Comparison of ENCODE assay signal across 8 cellular contexts in genomic region chr22:42614312-42615091, GRCh38. TPM values are rescaled to one million over a fixed set of nuclear protein-coding genes. Genes with fewer than 3 reads are reported as not detected.
A peak's percentile ranks its signal among the peaks of the same experiment; 100 is the strongest.
DNase-seq lines count a peak whose midpoint lies in the region; ATAC-seq, FAIRE-seq and TF ChIP-seq lines count a peak whose summit lies in the region.

A gene with protein sequence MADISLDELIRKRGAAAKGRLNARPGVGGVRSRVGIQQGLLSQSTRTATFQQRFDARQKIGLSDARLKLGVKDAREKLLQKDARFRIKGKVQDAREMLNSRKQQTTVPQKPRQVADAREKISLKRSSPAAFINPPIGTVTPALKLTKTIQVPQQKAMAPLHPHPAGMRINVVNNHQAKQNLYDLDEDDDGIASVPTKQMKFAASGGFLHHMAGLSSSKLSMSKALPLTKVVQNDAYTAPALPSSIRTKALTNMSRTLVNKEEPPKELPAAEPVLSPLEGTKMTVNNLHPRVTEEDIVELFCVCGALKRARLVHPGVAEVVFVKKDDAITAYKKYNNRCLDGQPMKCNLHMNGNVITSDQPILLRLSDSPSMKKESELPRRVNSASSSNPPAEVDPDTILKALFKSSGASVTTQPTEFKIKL (minus strand): TSS chr22:42614883. CDS start chr22:42614857, 26 bp downstream.

- peak within 1 kb of the TSS; percentile 80 for H3K4me2 ChIP-seq in H9 (ENCODE audit: insufficient read depth, insufficient read length, low read length)

- TF ChIP-seq CTCF in H9 (conservative IDR thresholded peaks at IDR 0.05) = no peak; the same call in 2 of the 3 replicates
- TF ChIP-seq CTCF in fibroblast of the aortic adventitia (IDR thresholded peaks at IDR 0.05; ENCODE audit: insufficient read depth, low read length) = no peak
- TF ChIP-seq CTCF in nephron progenitor cell (IDR thresholded peaks at IDR 0.05) = no peak

- H2AFZ ChIP-seq in H9 (ENCODE audit: low read length) = no peak within 1 kb of the TSS

- peak; percentile 78 for ATAC-seq in stimulated activated naive CD8-positive, alpha-beta T cell treated with anti-CD3 and anti-CD28 coated beads, Interleukin-15, amount 100 ng/mL, for 72 hours

- whole genome bisulfite sequencing in H9 (ENCODE audit: extremely low coverage, insufficient read length, low lambda C conversion rate) = no CpG with 5 or more reads among the region's 85 CpGs

- H2BK120ac ChIP-seq in H9 (ENCODE audit: low read depth, low read length, poor library complexity, severe bottlenecking) = no peak within 1 kb of the TSS

- H3K79me1 ChIP-seq in H9 (ENCODE audit: insufficient read depth, low read depth, low read length, poor library complexity, severe bottlenecking) = peaks cover 13% of the 10 kb centered on the region

- peaks cover 3% of the 10 kb centered on the region; the same call in 1 of the 2 replicates for H3K4me1 ChIP-seq in H9 (ENCODE audit: insufficient read depth, low read length)

- no peak within 1 kb of the TSS; the same call in 1 of the 2 replicates for H3K4ac ChIP-seq in H9 (ENCODE audit: low read depth, low read length)

- H3K9me3 Mint-ChIP-seq in H9 (no peaks in the 10 kb centered on the region; a peak in 1 of 5 replicates), nephron progenitor cell (peaks cover 3% of the 10 kb centered on the region)
- no peaks in the 10 kb centered on the region for H3K9me3 Mint-ChIP-seq in stimulated activated naive CD8-positive, alpha-beta T cell treated with anti-CD3 and anti-CD28 coated beads, Interleukin-15, amount 100 ng/mL, for 72 hours

- H3K27ac Mint-ChIP-seq in H9 = peak within 1 kb of the TSS; percentile 100
- peak within 1 kb of the TSS; percentile 100 for H3K27ac Mint-ChIP-seq in nephron progenitor cell
- peak within 1 kb of the TSS; percentile 100 for H3K27ac Mint-ChIP-seq in stimulated activated naive CD8-positive, alpha-beta T cell treated with anti-CD3 and anti-CD28 coated beads, Interleukin-15, amount 100 ng/mL, for 72 hours

- H3K27me3 ChIP-seq in H9 (ENCODE audit: insufficient read depth, low read length) = no peaks in the 10 kb centered on the region

- peak within 1 kb of the TSS; percentile 31 for H4K5ac ChIP-seq in H9 (ENCODE audit: insufficient read length, low read depth, low read length)

- H3K9me3 ChIP-seq in H9 (ENCODE audit: control insufficient read depth, low read depth, low read length) = no peaks in the 10 kb centered on the region

- H3K9ac ChIP-seq in H9 (ENCODE audit: extremely low read depth, insufficient read length, low read length) = peak within 1 kb of the TSS; percentile 95

- H4K20me1 ChIP-seq in H9 (ENCODE audit: control insufficient read depth, insufficient read depth, insufficient read length) = no peaks in the 10 kb centered on the region

- H3K27ac ChIP-seq in H9 (ENCODE audit: insufficient read length, low read depth, low read length) = peak within 1 kb of the TSS; percentile 75

- H2BK20ac ChIP-seq in H9 (ENCODE audit: low read depth, low read length, poor library complexity, severe bottlenecking) = no peak within 1 kb of the TSS

- H4K8ac ChIP-seq in H9 (replicated peaks; ENCODE audit: insufficient read length, low read depth, low read length) = no peak within 1 kb of the TSS

- H3T11ph ChIP-seq in H9 (ENCODE audit: low read length) = peak within 1 kb of the TSS; percentile 41

- H3K14ac ChIP-seq in H9 (ENCODE audit: insufficient read depth, low read length) = peak within 1 kb of the TSS; percentile 99

- H3K4me3 Mint-ChIP-seq in H9 (peak within 1 kb of the TSS; percentile 93 to 94), nephron progenitor cell (peak within 1 kb of the TSS; percentile 99)
- H3K4me3 Mint-ChIP-seq in stimulated activated naive CD8-positive, alpha-beta T cell treated with anti-CD3 and anti-CD28 coated beads, Interleukin-15, amount 100 ng/mL, for 72 hours = peak within 1 kb of the TSS; percentile 92 to 94

- H3K4me3 ChIP-seq in fibroblast of the aortic adventitia (ENCODE audit: low read depth, low read length) = peak within 1 kb of the TSS; percentile 82

- H3K36me3 Mint-ChIP-seq in H9 (ENCODE audit: insufficient read depth in 1 of 3, low read depth in 3 of 3) (peaks cover 16 to 40% (median 35%) of the 10 kb centered on the region in 3 experiments; a peak in 6 of 7 replicates), nephron progenitor cell (ENCODE audit: low read depth) (peaks cover 37% of the 10 kb centered on the region)

- H2BK15ac ChIP-seq in H9 (ENCODE audit: low read depth, low read length) = no peak within 1 kb of the TSS

- no peak within 1 kb of the TSS for H2AK5ac ChIP-seq in H9 (ENCODE audit: insufficient read length, low read length)

- H3K27me3 Mint-ChIP-seq in H9 (ENCODE audit: low read depth) = peaks cover 2% of the 10 kb centered on the region
- H3K27me3 Mint-ChIP-seq in nephron progenitor cell (ENCODE audit: low read depth, poor library complexity) = peaks cover 7% of the 10 kb centered on the region
- H3K27me3 Mint-ChIP-seq in stimulated activated naive CD8-positive, alpha-beta T cell treated with anti-CD3 and anti-CD28 coated beads, Interleukin-15, amount 100 ng/mL, for 72 hours = no peaks in the 10 kb centered on the region

- peak within 1 kb of the TSS; percentile 88 for H2BK5ac ChIP-seq in H9 (ENCODE audit: insufficient read length, low read length)

- no peak within 1 kb of the TSS for H2BK12ac ChIP-seq in H9 (ENCODE audit: insufficient read length, low read depth, low read length)

- no peak within 1 kb of the TSS for H3K56ac ChIP-seq in H9 (ENCODE audit: insufficient read length, low read depth, low read length)

- peaks cover 33% of the 10 kb centered on the region for H3K79me2 ChIP-seq in H9 (ENCODE audit: insufficient read depth, low read length)

- no peak within 1 kb of the TSS for H3K23ac ChIP-seq in H9 (ENCODE audit: insufficient read length, low read depth, low read length)

- peaks cover 5% of the 10 kb centered on the region for H3K23me2 ChIP-seq in H9 (ENCODE audit: insufficient read length, low read depth, low read length, poor library complexity, severe bottlenecking)

- H3K18ac ChIP-seq in H9 (ENCODE audit: insufficient read length, low read depth, low read length) = peak within 1 kb of the TSS; percentile 98

- H3K4me1 Mint-ChIP-seq in H9 (peaks cover 45 to 49% of the 10 kb centered on the region in 2 experiments), nephron progenitor cell (peaks cover 71% of the 10 kb centered on the region)
- peaks cover 67% of the 10 kb centered on the region for H3K4me1 Mint-ChIP-seq in stimulated activated naive CD8-positive, alpha-beta T cell treated with anti-CD3 and anti-CD28 coated beads, Interleukin-15, amount 100 ng/mL, for 72 hours

- peak; percentile 98 for DNase-seq in H9
- DNase-seq in M059J (ENCODE audit: low read depth) = peak; percentile 92
- DNase-seq in SHP77 (lab: John Stamatoyannopoulos, UW) = peak; percentile 95 to 96
- DNase-seq in activated effector memory CD4-positive, alpha-beta T cell treated with Interleukin-2 at 50 U/mL for 16 hours = peak; percentile 97
- peak; percentile 99 for DNase-seq in fibroblast of the aortic adventitia (ENCODE audit: low read depth)
- DNase-seq in nephron progenitor cell = peak; percentile 99
- DNase-seq in stimulated activated naive CD8-positive, alpha-beta T cell treated with anti-CD3 and anti-CD28 coated beads, Interleukin-15, amount 100 ng/mL, for 72 hours = peak; percentile 98 to 99

- H4K91ac ChIP-seq in H9 (ENCODE audit: insufficient read length, low read depth, low read length) = no peak within 1 kb of the TSS

- FAIRE-seq in G401.6 (lab: Jason Lieb, UNC) = peak; percentile 96

RNA-seq across cellular contexts. Expression of the gene that starts here (rescaled TPM):
- total RNA-seq in H9 (2021) = 90.8 and 91.6 TPM in 2 replicates
- total RNA-seq in M059J (2014; rRNA removed; shearing (Covaris generic)) = 22.6 and 28.3 TPM in 2 replicates
- 28.6 and 34.1 TPM in 2 replicates for total RNA-seq in fibroblast of the aortic adventitia (ENCODE audit: low replicate concordance)

Comparison
In these comparisons a context has a peak if more than half of its experiments do, and no peak if none do; other contexts are left out.
1. Peak in every context shown above with its lines: DNase-seq, ATAC-seq, H3K4me3 ChIP-seq and H3K27ac ChIP-seq.